Comparison of ENCODE assay signal across 8 cellular contexts in genomic region chr10:101310528-101311439, GRCh38. TPM values are rescaled to one million over a fixed set of nuclear protein-coding genes. Genes with fewer than 3 reads are reported as not detected.
A peak's percentile ranks its signal among the peaks of the same experiment; 100 is the strongest.
DNase-seq lines count a peak whose midpoint lies in the region; ATAC-seq, FAIRE-seq and TF ChIP-seq lines count a peak whose summit lies in the region.

No MANE protein-coding gene starts in this region.

- TF ChIP-seq CTCF in bronchial epithelial cell (IDR thresholded peaks at IDR 0.05; ENCODE audit: insufficient read depth, low read length, severe bottlenecking) (no peak), stomach (IDR thresholded peaks at IDR 0.05) (no peak)

- no peak for ATAC-seq in GM19328 (IDR thresholded peaks at IDR 0.05; ENCODE audit: unreplicated experiment)
- no peak for ATAC-seq in HG03565 (IDR thresholded peaks at IDR 0.05; ENCODE audit: unreplicated experiment)
- ATAC-seq in GM18517 (IDR thresholded peaks at IDR 0.05; ENCODE audit: unreplicated experiment) = no peak

- no peaks in the 10 kb centered on the region for H3K9me3 Mint-ChIP-seq in activated CD4-positive, alpha-beta memory T cell treated with anti-CD3 and anti-CD28 coated beads for 36 hours
- no peaks in the 10 kb centered on the region for H3K9me3 Mint-ChIP-seq in activated CD4-positive, alpha-beta memory T cell treated with anti-CD3 and anti-CD28 coated beads, Interleukin-2, amount 10 ng/mL, durations not matched to agents 7 days and 5 days

- peaks cover 46% of the 10 kb centered on the region for H3K27me3 Mint-ChIP-seq in activated CD4-positive, alpha-beta memory T cell treated with anti-CD3 and anti-CD28 coated beads for 36 hours
- peaks cover 63% of the 10 kb centered on the region for H3K27me3 Mint-ChIP-seq in activated CD4-positive, alpha-beta memory T cell treated with anti-CD3 and anti-CD28 coated beads, Interleukin-2, amount 10 ng/mL, durations not matched to agents 7 days and 5 days

- FAIRE-seq in bronchial epithelial cell (lab: Jason Lieb, UNC) = no peak

- TF ChIP-seq EP300 in stomach (IDR thresholded peaks at IDR 0.05) = no peak

- H3K36me3 ChIP-seq in bronchial epithelial cell (ENCODE audit: control insufficient read depth, insufficient read depth, low read length) (no peaks in the 10 kb centered on the region), stomach (no peaks in the 10 kb centered on the region)

- peaks cover 6% of the 10 kb centered on the region for H3K4me1 Mint-ChIP-seq in activated CD4-positive, alpha-beta memory T cell treated with anti-CD3 and anti-CD28 coated beads for 36 hours (ENCODE audit: low read depth)
- H3K4me1 Mint-ChIP-seq in activated CD4-positive, alpha-beta memory T cell treated with anti-CD3 and anti-CD28 coated beads, Interleukin-2, amount 10 ng/mL, durations not matched to agents 7 days and 5 days = peaks cover 6% of the 10 kb centered on the region

- POLR2A ChIA-PET in activated CD4-positive, alpha-beta memory T cell treated with anti-CD3 and anti-CD28 coated beads for 36 hours (lab: Charles Lee) = no interaction called here
- POLR2A ChIA-PET in activated CD4-positive, alpha-beta memory T cell treated with anti-CD3 and anti-CD28 coated beads, Interleukin-2, amount 10 ng/mL, durations not matched to agents 7 days and 5 days (lab: Charles Lee) = no interaction called here

- no peaks in the 10 kb centered on the region for H3K36me3 Mint-ChIP-seq in activated CD4-positive, alpha-beta memory T cell treated with anti-CD3 and anti-CD28 coated beads for 36 hours
- no peaks in the 10 kb centered on the region for H3K36me3 Mint-ChIP-seq in activated CD4-positive, alpha-beta memory T cell treated with anti-CD3 and anti-CD28 coated beads, Interleukin-2, amount 10 ng/mL, durations not matched to agents 7 days and 5 days (ENCODE audit: low read depth)

- H3K4me3 Mint-ChIP-seq in activated CD4-positive, alpha-beta memory T cell treated with anti-CD3 and anti-CD28 coated beads for 36 hours = peak overlapping the region; percentile 28
- H3K4me3 Mint-ChIP-seq in activated CD4-positive, alpha-beta memory T cell treated with anti-CD3 and anti-CD28 coated beads, Interleukin-2, amount 10 ng/mL, durations not matched to agents 7 days and 5 days = no peak overlapping the region

- peak; percentile 27 for DNase-seq in activated CD4-positive, alpha-beta memory T cell treated with anti-CD3 and anti-CD28 coated beads for 36 hours
- no peak for DNase-seq in activated CD4-positive, alpha-beta memory T cell treated with anti-CD3 and anti-CD28 coated beads, Interleukin-2, amount 10 ng/mL, durations not matched to agents 7 days and 5 days
- no peak for DNase-seq in bronchial epithelial cell (ENCODE audit: low read depth)
- DNase-seq in left kidney (ENCODE audit: low read depth, low spot score) = peak; percentile 91
- DNase-seq in stomach = peak; percentile 47

- 9 to 13% (median 11%) methylated on average over 24 to 29 of the region's 29 CpGs for WGBS in stomach, 5 donors

- H3K4me1 ChIP-seq in stomach = peaks cover 9 to 18% (median 12%) of the 10 kb centered on the region in 4 donors

- peak overlapping the region; percentile 11 for H3K4me3 ChIP-seq in bronchial epithelial cell (ENCODE audit: low read depth, low read length)
- peak overlapping the region; percentile 22 to 36 (median 31) for H3K4me3 ChIP-seq in stomach

- H3K27me3 ChIP-seq in bronchial epithelial cell (ENCODE audit: control insufficient read depth, insufficient read depth, low read length) (peaks cover 8% of the 10 kb centered on the region), stomach (peaks cover 0 to 81% (median 32%) of the 10 kb centered on the region in 3 donors)

- intact Hi-C loops in activated CD4-positive, alpha-beta memory T cell treated with anti-CD3 and anti-CD28 coated beads for 36 hours (cut with micrococcal nuclease) = no loop called here
- intact Hi-C loops in stomach (cut with DNase I; ENCODE audit: low total_unique reads) = no loop called here

- H3K9me3 ChIP-seq in stomach = no peaks in the 10 kb centered on the region

- H3K27ac ChIP-seq in stomach = no peak overlapping the region

- CTCF ChIA-PET in activated CD4-positive, alpha-beta memory T cell treated with anti-CD3 and anti-CD28 coated beads for 36 hours (lab: Charles Lee) = interaction anchor here (1.3 to 1.8 kb wide), 3 partner anchors 10 to 156 kb away, joined by 3 to 5 read pairs (median 4); no protein-coding TSS in a partner anchor
- CTCF ChIA-PET in activated CD4-positive, alpha-beta memory T cell treated with anti-CD3 and anti-CD28 coated beads, Interleukin-2, amount 10 ng/mL, durations not matched to agents 7 days and 5 days (lab: Charles Lee) = interaction anchor here (1.0 to 1.9 kb wide), 3 partner anchors 18 to 261 kb away, joined by 3 to 4 read pairs (median 4); no protein-coding TSS in a partner anchor

- no peak overlapping the region for H3K27ac Mint-ChIP-seq in activated CD4-positive, alpha-beta memory T cell treated with anti-CD3 and anti-CD28 coated beads for 36 hours
- no peak overlapping the region for H3K27ac Mint-ChIP-seq in activated CD4-positive, alpha-beta memory T cell treated with anti-CD3 and anti-CD28 coated beads, Interleukin-2, amount 10 ng/mL, durations not matched to agents 7 days and 5 days

- no peak for TF ChIP-seq POLR2A in stomach (IDR thresholded peaks at IDR 0.05)

RNA-seq across cellular contexts. Expression of gene BTRC, which starts 43.2 kb away (rescaled TPM):
- total RNA-seq in activated CD4-positive, alpha-beta memory T cell treated with anti-CD3 and anti-CD28 coated beads for 36 hours = 10 to 100 TPM; 18.2 to 18.6 TPM
- total RNA-seq in activated CD4-positive, alpha-beta memory T cell treated with anti-CD3 and anti-CD28 coated beads, Interleukin-2, amount 10 ng/mL, durations not matched to agents 7 days and 5 days = 10 to 100 TPM; 14.4 to 15.5 TPM
- 6.8 and 9.7 TPM in 2 replicates for total RNA-seq in bronchial epithelial cell
- total RNA-seq in stomach = 10 to 100 TPM in 1 of 5 donors, 1 to 10 TPM in 4; 3.5 to 14.5 (median 5.3) TPM
- 1 to 10 TPM; 3.9 to 4.9 (median 4.1) TPM for polyA plus RNA-seq in stomach

Comparison
In these comparisons a context has a peak if more than half of its experiments do, and no peak if none do; other contexts are left out.
1. DNase-seq: peak in activated CD4-positive, alpha-beta memory T cell treated with anti-CD3 and anti-CD28 coated beads for 36 hours (single experiment), left kidney (single experiment) and stomach (single experiment); none in activated CD4-positive, alpha-beta memory T cell treated with anti-CD3 and anti-CD28 coated beads, Interleukin-2, amount 10 ng/mL, durations not matched to agents 7 days and 5 days (single experiment) and bronchial epithelial cell (single experiment).